14 cellular contexts compared by ENCODE assay signal in the genomic region with DNA sequence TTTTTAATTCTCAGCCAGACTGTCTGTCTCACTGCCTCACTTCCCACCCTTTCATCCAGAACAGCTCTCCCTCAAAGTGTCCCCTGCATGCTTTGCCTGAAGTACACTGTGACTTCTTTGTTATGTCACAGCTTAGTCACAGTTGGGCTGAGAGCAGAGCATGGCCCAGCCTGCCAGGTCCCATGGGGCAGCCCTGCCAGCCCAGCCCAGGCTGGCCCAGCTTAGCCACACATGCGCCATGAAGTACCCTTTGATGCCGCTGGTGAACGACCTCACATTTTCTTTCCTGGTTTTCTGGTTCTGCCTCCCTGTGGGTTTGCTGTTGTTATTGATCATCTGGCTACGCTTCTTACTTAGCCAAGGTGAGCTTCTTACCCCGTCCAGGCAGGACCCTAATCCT. TPM values are rescaled to one million over a fixed set of nuclear protein-coding genes. Genes with fewer than 3 reads are reported as not detected.
DNase-seq lines count a peak whose midpoint lies in the region; ATAC-seq, FAIRE-seq and TF ChIP-seq lines count a peak whose summit lies in the region.
"Had no signal": no experiment of that assay in that cellular context is flagged by ENCODE, and none has a peak within 500 bp of the region (broad histone marks: within the 10 kb centered on the region; RNA-seq: fewer than 3 reads in every experiment).

Gene ADIG (plus strand): TSS at position 185 of the 400 bp plus-strand sequence. CDS start 54 bp downstream, at position 239.

- H3K27me3 ChIP-seq in DND-41 (ENCODE audit: insufficient read depth, low read length, poor library complexity), result no peaks in the 10 kb centered on the region
- H3K27me3 ChIP-seq in pancreas, result no peaks in the 10 kb centered on the region
- H3K27me3 ChIP-seq: ovary had no signal

- no peak within 1 kb of the TSS for H3K4me2 ChIP-seq in DND-41 (ENCODE audit: insufficient read depth, low read length)

- in situ Hi-C loops in ACHN (cut with HindIII; ENCODE audit: low pct_ligation_motif_present, low pct_unique_long_range_greater_than_20kb, low sequenced_read_pairs), result no loop called here

- H3K9me3 Mint-ChIP-seq in activated CD8-positive, alpha-beta memory T cell treated with anti-CD3 and anti-CD28 coated beads, Interleukin-2, amount 10 ng/mL, durations not matched to agents 7 days and 5 days (ENCODE audit: low read depth), result no peaks in the 10 kb centered on the region
- H3K9me3 Mint-ChIP-seq: activated T-cell treated with anti-CD3 and anti-CD28 coated beads, Interleukin-2, amount 50 U/mL, for 24 hours; T-helper 1 cell treated with Interleukin-12 subunit alpha and Interleukin-12 subunit beta and Interleukin-4 antibody, amounts not matched to agents 30 μg/mL and 1 μg/mL, for 36 hours had no signal

- peak; percentile 53; the same call in 2 of the 3 replicates for ATAC-seq in DND-41 (ENCODE audit: insufficient read depth, low read depth)
- peak; percentile 71 to 83 (median 74) for ATAC-seq in pancreas
- no peak for ATAC-seq in GM18870 (IDR thresholded peaks at IDR 0.05; ENCODE audit: unreplicated experiment)
- ATAC-seq in activated CD8-positive, alpha-beta memory T cell treated with anti-CD3 and anti-CD28 coated beads, Interleukin-2, amount 10 ng/mL, durations not matched to agents 7 days and 5 days, result no peak

- no peak within 1 kb of the TSS for H3K4me3 ChIP-seq in DND-41 (ENCODE audit: low read depth in 1 of 2, low read length in 2 of 2)
- H3K4me3 ChIP-seq in pancreas, result no peak within 1 kb of the TSS
- H3K4me3 ChIP-seq: ovary had no signal

- no peaks in the 10 kb centered on the region for H3K36me3 Mint-ChIP-seq in activated CD8-positive, alpha-beta memory T cell treated with anti-CD3 and anti-CD28 coated beads, Interleukin-2, amount 10 ng/mL, durations not matched to agents 7 days and 5 days

- H3K4me1 ChIP-seq in DND-41 (ENCODE audit: insufficient read depth, low read length) (no peaks in the 10 kb centered on the region), pancreas (no peaks in the 10 kb centered on the region)

- no peaks in the 10 kb centered on the region for H3K27me3 Mint-ChIP-seq in activated CD8-positive, alpha-beta memory T cell treated with anti-CD3 and anti-CD28 coated beads, Interleukin-2, amount 10 ng/mL, durations not matched to agents 7 days and 5 days
- H3K27me3 Mint-ChIP-seq: activated T-cell treated with anti-CD3 and anti-CD28 coated beads, Interleukin-2, amount 50 U/mL, for 24 hours had no signal

- H3K27ac ChIP-seq in DND-41 (ENCODE audit: low read length) (no peak within 1 kb of the TSS), pancreas (no peak within 1 kb of the TSS)
- H3K27ac ChIP-seq: ovary had no signal

- no peak within 1 kb of the TSS for H3K9ac ChIP-seq in DND-41 (ENCODE audit: low read depth, low read length)

- CTCF ChIA-PET in activated CD8-positive, alpha-beta memory T cell treated with anti-CD3 and anti-CD28 coated beads, Interleukin-2, amount 10 ng/mL, durations not matched to agents 7 days and 5 days (lab: Charles Lee), result no interaction called here

- no peak for TF ChIP-seq CTCF in DND-41 (IDR thresholded peaks at IDR 0.05; ENCODE audit: borderline replicate concordance, extremely low read depth, low read length, poor library complexity, severe bottlenecking)
- no peak for TF ChIP-seq CTCF in pancreas (IDR thresholded peaks at IDR 0.05)

- H3K79me2 ChIP-seq in DND-41 (ENCODE audit: insufficient read depth, low read length), result no peaks in the 10 kb centered on the region

- no peak within 1 kb of the TSS for H2AFZ ChIP-seq in DND-41 (ENCODE audit: low read depth, low read length)

- intact Hi-C loops in pancreas (cut with DNase I), result no loop called here

- H3K36me3 ChIP-seq in DND-41 (ENCODE audit: insufficient read depth, low read length) (peaks cover 13% of the 10 kb centered on the region; the same call in 1 of the 2 replicates), pancreas (peaks cover 0 to 3% (median 0%) of the 10 kb centered on the region in 3 donors)
- H3K36me3 ChIP-seq: ovary had no signal

- H4K20me1 ChIP-seq in DND-41 (ENCODE audit: insufficient read depth, low read length), result no peaks in the 10 kb centered on the region; the same call in 1 of the 2 replicates

- H3K27ac Mint-ChIP-seq in activated CD8-positive, alpha-beta memory T cell treated with anti-CD3 and anti-CD28 coated beads, Interleukin-2, amount 10 ng/mL, durations not matched to agents 7 days and 5 days, result no peak within 1 kb of the TSS
- H3K27ac Mint-ChIP-seq: activated T-cell treated with anti-CD3 and anti-CD28 coated beads, Interleukin-2, amount 50 U/mL, for 24 hours; T-helper 1 cell treated with Interleukin-12 subunit alpha and Interleukin-12 subunit beta and Interleukin-4 antibody, amounts not matched to agents 30 μg/mL and 1 μg/mL, for 36 hours had no signal

- H3K9me3 ChIP-seq in DND-41 (ENCODE audit: insufficient read depth, low read length, severe bottlenecking) (no peaks in the 10 kb centered on the region), pancreas (no peaks in the 10 kb centered on the region)
- H3K9me3 ChIP-seq: ovary had no signal

- H3K4me1 Mint-ChIP-seq in activated CD8-positive, alpha-beta memory T cell treated with anti-CD3 and anti-CD28 coated beads, Interleukin-2, amount 10 ng/mL, durations not matched to agents 7 days and 5 days, result no peaks in the 10 kb centered on the region

- WGBS in pancreas, 2 donors, result 31 to 35% methylated on average over 5 of the region's 5 CpGs

- H3K4me3 Mint-ChIP-seq in activated CD8-positive, alpha-beta memory T cell treated with anti-CD3 and anti-CD28 coated beads, Interleukin-2, amount 10 ng/mL, durations not matched to agents 7 days and 5 days, result no peak within 1 kb of the TSS
- H3K4me3 Mint-ChIP-seq: activated T-cell treated with anti-CD3 and anti-CD28 coated beads, Interleukin-2, amount 50 U/mL, for 24 hours; T-helper 1 cell treated with Interleukin-12 subunit alpha and Interleukin-12 subunit beta and Interleukin-4 antibody, amounts not matched to agents 30 μg/mL and 1 μg/mL, for 36 hours had no signal

- FAIRE-seq in pancreas (lab: Jason Lieb, UNC), result no peak

- DNase-seq in DND-41 (no peak), NCI-H526 treated with DMSO at 0.1 percent for 48 hours (lab: John Stamatoyannopoulos, UW) (peak; percentile 35), globus pallidus (ENCODE audit: low spot score) (peak; percentile 85), pancreas (peak in 3 of 6 donors; percentile 25 to 39 (median 27)), T-helper 9 cell (no peak), ACHN (no peak)
- DNase-seq in activated CD8-positive, alpha-beta memory T cell treated with anti-CD3 and anti-CD28 coated beads, Interleukin-2, amount 10 ng/mL, durations not matched to agents 7 days and 5 days, result no peak
- DNase-seq: activated T-cell treated with anti-CD3 and anti-CD28 coated beads, Interleukin-2, amount 50 U/mL, for 24 hours; dermis blood vessel endothelial cell; GDM1; NCI-H446; ovary had no signal

RNA-seq across cellular contexts. Expression of gene ADIG, which starts in this region (rescaled TPM):
- total RNA-seq in pancreas, result not detected
- polyA plus RNA-seq in pancreas, result not detected
- total RNA-seq in activated CD8-positive, alpha-beta memory T cell treated with anti-CD3 and anti-CD28 coated beads, Interleukin-2, amount 10 ng/mL, durations not matched to agents 7 days and 5 days, result not detected
- total RNA-seq: dermis blood vessel endothelial cell, ovary had no signal
- polyA plus RNA-seq: ovary had no signal

Comparison
In these comparisons a context has a peak if more than half of its experiments do, and no peak if none do; other contexts are left out.
1. Peak in ATAC-seq in pancreas; RNA of the gene not detected or under 1 TPM.
2. DNase-seq: peak in NCI-H526 treated with DMSO at 0.1 percent for 48 hours (single experiment) and globus pallidus (single experiment); none in DND-41 (single experiment), activated CD8-positive, alpha-beta memory T cell treated with anti-CD3 and anti-CD28 coated beads, Interleukin-2, amount 10 ng/mL, durations not matched to agents 7 days and 5 days (single experiment), T-helper 9 cell (single experiment) and ACHN (single experiment).